ENCODE assay signal across 15 cellular contexts in the genomic region with DNA sequence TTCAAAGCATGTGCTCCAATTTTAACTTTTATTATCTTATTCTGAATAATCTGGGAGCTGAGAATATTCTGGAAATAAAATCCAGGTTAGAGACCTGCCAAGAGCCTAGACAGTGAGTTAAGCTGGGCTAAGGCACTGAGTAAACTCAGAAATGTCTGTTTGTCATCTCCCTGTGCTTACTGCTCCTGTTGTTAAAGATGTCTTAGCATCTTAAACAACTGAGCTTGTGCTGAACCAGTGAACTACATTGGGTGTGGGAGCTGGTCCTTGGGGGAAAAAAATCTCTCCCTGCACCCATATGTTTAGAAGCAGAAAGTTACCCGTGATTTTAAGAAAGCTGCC. TPM values are rescaled to one million over a fixed set of nuclear protein-coding genes. Genes with fewer than 3 reads are reported as not detected.
DNase-seq lines count a peak whose midpoint lies in the region; ATAC-seq, FAIRE-seq and TF ChIP-seq lines count a peak whose summit lies in the region.
"Had no signal": no experiment of that assay in that cellular context is flagged by ENCODE, and none has a peak within 500 bp of the region (broad histone marks: within the 10 kb centered on the region; RNA-seq: fewer than 3 reads in every experiment).

No MANE protein-coding gene starts in this region.

- WGBS in GM23248 (ENCODE audit: low coverage in 1 of 2, low lambda C conversion rate in 2 of 2, missing lambda C conversion rate in 2 of 2), 2 experiments = 30 to 32% methylated on average over 1 of the region's 1 CpG

- peaks cover 16% of the 10 kb centered on the region for H3F3A ChIP-seq in GM23248 (ENCODE audit: insufficient read depth)

- no peak for TF ChIP-seq CTCF in keratinocyte (optimal IDR thresholded peaks at IDR 0.05 in 1 of 3, IDR thresholded peaks at IDR 0.05 in 1 of 3, conservative IDR thresholded peaks at IDR 0.05 in 1 of 3; ENCODE audit: extremely low read depth in 1 of 3, insufficient read depth in 2 of 3, low read length in 3 of 3)

- DNase-seq in GM23248 = no peak
- DNase-seq in keratinocyte (ENCODE audit: low read depth, low spot score) = no peak
- DNase-seq in HCEC 1CT = no peak
- DNase-seq in NCI-H526 (lab: John Stamatoyannopoulos, UW) = no peak
- DNase-seq: activated CD4-positive, alpha-beta T cell treated with anti-CD3 and anti-CD28 coated beads, Interleukin-2, amount 50 U/mL, for 4 hours; BE2C; effector memory CD4-positive, alpha-beta T cell; gastrocnemius medialis; NCI-H446 treated with DMSO at 0.1 percent for 48 hours; transverse colon had no signal

- H3K4me2 ChIP-seq in GM23248 (ENCODE audit: unreplicated experiment) = peak overlapping the region; percentile 58
- no peak overlapping the region for H3K4me2 ChIP-seq in keratinocyte (ENCODE audit: control insufficient read depth, extremely low read depth, insufficient read depth, low read depth, low read length)

- no peaks in the 10 kb centered on the region for H3K79me2 ChIP-seq in GM23248 (ENCODE audit: insufficient read depth)
- H3K79me2 ChIP-seq in keratinocyte (ENCODE audit: control insufficient read depth, insufficient read depth, low read length) = no peaks in the 10 kb centered on the region

- H2AFZ ChIP-seq in GM23248 = peak overlapping the region; percentile 74
- peak overlapping the region; percentile 3 for H2AFZ ChIP-seq in keratinocyte (ENCODE audit: control insufficient read depth, low read length)

- H3K9ac ChIP-seq in GM23248 (peak overlapping the region; percentile 43; the same call in 1 of the 2 replicates), keratinocyte (ENCODE audit: control insufficient read depth, extremely low read depth, insufficient read depth, low read length) (no peak overlapping the region), rectal smooth muscle tissue (ENCODE audit: low read length) (no peak overlapping the region)

- no peak for FAIRE-seq in keratinocyte (lab: Jason Lieb, UNC)

- peaks cover 22% of the 10 kb centered on the region for H3K4me1 ChIP-seq in GM23248 (ENCODE audit: insufficient read depth)
- peaks cover 6% of the 10 kb centered on the region for H3K4me1 ChIP-seq in keratinocyte (ENCODE audit: control insufficient read depth, extremely low read depth, insufficient read depth, low read length)
- H3K4me1 ChIP-seq in rectal smooth muscle tissue (ENCODE audit: control insufficient read depth, insufficient read depth, low read length) = peaks cover 17% of the 10 kb centered on the region
- H3K4me1 ChIP-seq: BE2C, gastrocnemius medialis had no signal

- H3K9me3 ChIP-seq in GM23248 (ENCODE audit: low read depth) (no peaks in the 10 kb centered on the region), keratinocyte (ENCODE audit: control insufficient read depth, low read depth, low read length) (no peaks in the 10 kb centered on the region)
- H3K9me3 ChIP-seq: BE2C, gastrocnemius medialis, neutrophil, transverse colon had no signal

- ATAC-seq in SK-N-SH treated with all-trans-retinoic acid at 6 μM for 48 hours (peak; percentile 71), GM21526 (IDR thresholded peaks at IDR 0.05; ENCODE audit: low FRiP score, unreplicated experiment) (no peak)
- no peak for ATAC-seq in activated CD4-positive, CD25-positive, alpha-beta regulatory T cell treated with anti-CD3 and anti-CD28 coated beads, Interleukin-2, amount 50 U/mL, for 24 hours
- ATAC-seq: gastrocnemius medialis had no signal

- no peaks in the 10 kb centered on the region for H3K9me1 ChIP-seq in keratinocyte (ENCODE audit: control insufficient read depth, extremely low read depth, insufficient read depth, low read length)

- H3K4me3 ChIP-seq in GM23248 (0 out of 2 replicates have a peak overlapping the region, but pooled peaks have one; percentile 8), keratinocyte (ENCODE audit: control insufficient read depth in 2 of 3, extremely low read depth in 1 of 3, insufficient read depth in 2 of 3, low read depth in 1 of 3, low read length in 3 of 3) (no peak overlapping the region), rectal smooth muscle tissue (ENCODE audit: low read length) (no peak overlapping the region)
- H3K4me3 ChIP-seq: gastrocnemius medialis, transverse colon had no signal

- in situ Hi-C loops in GM23248 (cut with MboI) = no loop called here

- no peaks in the 10 kb centered on the region for H4K20me1 ChIP-seq in GM23248 (ENCODE audit: insufficient read depth)
- no peaks in the 10 kb centered on the region for H4K20me1 ChIP-seq in keratinocyte (ENCODE audit: control insufficient read depth, extremely low read depth, insufficient read depth, low read length)

- H3K9me2 ChIP-seq in GM23248 (ENCODE audit: insufficient read depth) = no peaks in the 10 kb centered on the region

- H3K27ac ChIP-seq in GM23248 (peak overlapping the region; percentile 70), keratinocyte (ENCODE audit: control insufficient read depth, insufficient read depth, low read length) (no peak overlapping the region), rectal smooth muscle tissue (ENCODE audit: low read depth, low read length) (peak overlapping the region; percentile 15)
- H3K27ac ChIP-seq: gastrocnemius medialis, neutrophil had no signal

- dilution Hi-C loops in keratinocyte (cut with MboI; ENCODE audit: extremely low pct_ligation_motif_present, low sequenced_read_pairs) = no loop called here

- H3K27me3 ChIP-seq in GM23248 (replicated peaks; ENCODE audit: insufficient read depth) (no peaks in the 10 kb centered on the region), keratinocyte (ENCODE audit: control insufficient read depth, extremely low read depth, insufficient read depth, low read length) (no peaks in the 10 kb centered on the region), rectal smooth muscle tissue (ENCODE audit: control insufficient read depth, insufficient read depth, low read length) (no peaks in the 10 kb centered on the region)
- H3K27me3 ChIP-seq: BE2C, gastrocnemius medialis, neutrophil, transverse colon had no signal

- H3K36me3 ChIP-seq in GM23248 (ENCODE audit: low read depth) (no peaks in the 10 kb centered on the region), keratinocyte (ENCODE audit: control insufficient read depth in 2 of 2, extremely low read depth in 1 of 2, insufficient read depth in 2 of 2, low read length in 2 of 2) (no peaks in the 10 kb centered on the region), rectal smooth muscle tissue (ENCODE audit: control insufficient read depth, insufficient read depth, low read length) (no peaks in the 10 kb centered on the region)
- H3K36me3 ChIP-seq: BE2C, gastrocnemius medialis, neutrophil, transverse colon had no signal

TF ChIP-seq in SK-N-SH treated with all-trans-retinoic acid at 6 μM for 48 hours, 23 proteins besides CTCF, POLR2A, EP300 and RAD21 (continues in another document):
- TF ChIP-seq ARNTL (CRISPR knock-in tag; IDR thresholded peaks at IDR 0.05; ENCODE audit: borderline replicate concordance, low read depth) (no peak), ZNF565 (CRISPR knock-in tag; conservative IDR thresholded peaks at IDR 0.05; ENCODE audit: low read depth) (no peak)
- TF ChIP-seq, protein P1, sequence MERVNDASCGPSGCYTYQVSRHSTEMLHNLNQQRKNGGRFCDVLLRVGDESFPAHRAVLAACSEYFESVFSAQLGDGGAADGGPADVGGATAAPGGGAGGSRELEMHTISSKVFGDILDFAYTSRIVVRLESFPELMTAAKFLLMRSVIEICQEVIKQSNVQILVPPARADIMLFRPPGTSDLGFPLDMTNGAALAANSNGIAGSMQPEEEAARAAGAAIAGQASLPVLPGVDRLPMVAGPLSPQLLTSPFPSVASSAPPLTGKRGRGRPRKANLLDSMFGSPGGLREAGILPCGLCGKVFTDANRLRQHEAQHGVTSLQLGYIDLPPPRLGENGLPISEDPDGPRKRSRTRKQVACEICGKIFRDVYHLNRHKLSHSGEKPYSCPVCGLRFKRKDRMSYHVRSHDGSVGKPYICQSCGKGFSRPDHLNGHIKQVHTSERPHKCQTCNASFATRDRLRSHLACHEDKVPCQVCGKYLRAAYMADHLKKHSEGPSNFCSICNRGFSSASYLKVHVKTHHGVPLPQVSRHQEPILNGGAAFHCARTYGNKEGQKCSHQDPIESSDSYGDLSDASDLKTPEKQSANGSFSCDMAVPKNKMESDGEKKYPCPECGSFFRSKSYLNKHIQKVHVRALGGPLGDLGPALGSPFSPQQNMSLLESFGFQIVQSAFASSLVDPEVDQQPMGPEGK (CRISPR knock-in tag; IDR thresholded peaks at IDR 0.05; ENCODE audit: borderline replicate concordance) = no peak
- TF ChIP-seq, protein P2, sequence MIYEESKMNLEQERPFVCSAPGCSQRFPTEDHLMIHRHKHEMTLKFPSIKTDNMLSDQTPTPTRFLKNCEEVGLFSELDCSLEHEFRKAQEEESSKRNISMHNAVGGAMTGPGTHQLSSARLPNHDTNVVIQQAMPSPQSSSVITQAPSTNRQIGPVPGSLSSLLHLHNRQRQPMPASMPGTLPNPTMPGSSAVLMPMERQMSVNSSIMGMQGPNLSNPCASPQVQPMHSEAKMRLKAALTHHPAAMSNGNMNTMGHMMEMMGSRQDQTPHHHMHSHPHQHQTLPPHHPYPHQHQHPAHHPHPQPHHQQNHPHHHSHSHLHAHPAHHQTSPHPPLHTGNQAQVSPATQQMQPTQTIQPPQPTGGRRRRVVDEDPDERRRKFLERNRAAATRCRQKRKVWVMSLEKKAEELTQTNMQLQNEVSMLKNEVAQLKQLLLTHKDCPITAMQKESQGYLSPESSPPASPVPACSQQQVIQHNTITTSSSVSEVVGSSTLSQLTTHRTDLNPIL (CRISPR knock-in tag; IDR thresholded peaks at IDR 0.05; ENCODE audit: low read depth) = no peak

RNA-seq across cellular contexts. Expression of gene AHCYL1, which starts 25.0 kb away (rescaled TPM):
- 47.6 and 49.3 TPM in 2 replicates for total RNA-seq in GM23248 (2014; rRNA removed; shearing (Covaris generic))
- polyA plus RNA-seq in GM23248 (2016; fragmentation: Nextera tagmentation; extraction: Ambion mirVana) = 71.0 and 72.6 TPM in 2 replicates
- polyA plus RNA-seq in keratinocyte = 50.2 to 64.8 TPM (median 61.6 TPM) in 3 replicates
- 66.6 TPM for polyA plus RNA-seq in keratinocyte (2011; ENCODE audit: low read depth)
- 47.6 and 70.8 TPM in 2 replicates for polyA plus RNA-seq in keratinocyte (2011; cell fraction: cytosol; rRNA removed)
- polyA plus RNA-seq in keratinocyte (2011; cell fraction: nucleus; rRNA removed) = 63.8 and 71.8 TPM in 2 replicates
- 57.3 and 60.0 TPM in 2 replicates for polyA plus RNA-seq in keratinocyte (2012; ENCODE audit: low replicate concordance)
- polyA minus RNA-seq in keratinocyte = 44.2 to 62.5 TPM (median 56.9 TPM) in 3 replicates
- polyA minus RNA-seq in keratinocyte (2011; cell fraction: cytosol; rRNA and poly(A)+ RNA removed) = 28.8 TPM
- 24.9 and 46.2 TPM in 2 replicates for polyA minus RNA-seq in keratinocyte (2011; cell fraction: nucleus; rRNA and poly(A)+ RNA removed)

RNA-seq across cellular contexts. Expression of gene CSF1, which starts 49.0 kb away (rescaled TPM):
- total RNA-seq in GM23248 (2014; rRNA removed; shearing (Covaris generic)) = 60.0 and 87.0 TPM in 2 replicates
- polyA plus RNA-seq in GM23248 (2016; fragmentation: Nextera tagmentation; extraction: Ambion mirVana) (65.3 and 67.9 TPM in 2 replicates), keratinocyte (1.5 to 2.3 TPM (median 1.8 TPM) in 3 replicates)
- not detected for polyA plus RNA-seq in keratinocyte (2011; ENCODE audit: low read depth)
- 0.90 and 1.5 TPM in 2 replicates for polyA plus RNA-seq in keratinocyte (2011; cell fraction: cytosol; rRNA removed)
- 3.6 and 5.6 TPM in 2 replicates for polyA plus RNA-seq in keratinocyte (2011; cell fraction: nucleus; rRNA removed)
- polyA plus RNA-seq in keratinocyte (2012; ENCODE audit: low replicate concordance) = 0.34 and 1.4 TPM in 2 replicates
- polyA minus RNA-seq in keratinocyte = 0.32 to 2.8 TPM (median 1.2 TPM) in 3 replicates
- 0.96 TPM for polyA minus RNA-seq in keratinocyte (2011; cell fraction: cytosol; rRNA and poly(A)+ RNA removed)
- 3.5 and 4.2 TPM in 2 replicates for polyA minus RNA-seq in keratinocyte (2011; cell fraction: nucleus; rRNA and poly(A)+ RNA removed)

Comparison
In these comparisons a context has a peak if more than half of its experiments do, and no peak if none do; other contexts are left out.
1. RNA of gene CSF1, which starts 49.0 kb away (polyA plus RNA-seq): 65.3 to 67.9 TPM in GM23248; 0.34 to 5.6 TPM in keratinocyte; every median in the first group is over 10 times any median in the second.